ENCODE assay signal across 18 cellular contexts in the genomic region with DNA sequence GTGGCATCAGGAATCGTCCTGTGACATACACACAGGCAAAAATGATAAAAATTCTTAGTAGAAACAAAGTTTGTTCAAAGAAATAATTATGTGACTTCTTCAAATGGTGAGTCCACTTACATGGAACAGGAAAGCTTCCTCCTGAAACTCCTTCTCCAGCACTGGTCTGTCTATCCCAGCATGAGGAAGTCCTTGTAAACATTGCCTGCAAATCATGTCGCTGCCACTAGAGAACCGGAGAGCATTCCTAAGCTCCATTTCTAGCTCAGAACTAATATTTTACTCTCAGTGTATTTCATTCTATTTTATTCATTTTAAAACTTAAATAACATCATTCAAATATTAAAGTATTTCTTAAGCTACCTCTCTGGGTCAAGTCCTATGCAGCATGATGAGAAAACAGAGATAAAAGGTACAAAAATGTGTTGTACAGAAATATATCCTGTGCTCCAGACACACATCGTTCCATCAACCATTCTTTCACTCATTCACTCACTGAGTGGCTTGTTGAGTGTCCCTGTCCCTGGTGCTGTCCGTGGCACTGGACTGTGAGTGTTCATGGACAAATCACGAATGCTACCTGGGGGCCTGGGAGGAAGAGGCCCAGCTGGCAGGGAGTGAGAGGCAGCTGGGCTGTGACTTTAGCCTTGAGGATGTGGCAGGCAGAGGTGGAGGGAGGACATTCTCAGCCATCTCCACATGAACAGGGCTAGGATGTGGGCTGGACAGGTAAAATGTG. TPM values are rescaled to one million over a fixed set of nuclear protein-coding genes. Genes with fewer than 3 reads are reported as not detected.
"Had no signal": no experiment of that assay in that cellular context is flagged by ENCODE, and none has a peak within 500 bp of the region (broad histone marks: within the 10 kb centered on the region; RNA-seq: fewer than 3 reads in every experiment).

No MANE protein-coding gene starts in this region.

- FAIRE-seq: frontal cortex, urothelium cell line had no signal

- H3K4me3 Mint-ChIP-seq: activated CD4-positive, alpha-beta T cell treated with anti-CD3 and anti-CD28 coated beads, Interleukin-2, amount 10 ng/mL, durations not matched to agents 7 days and 5 days; activated naive CD8-positive, alpha-beta T cell treated with anti-CD3 and anti-CD28 coated beads, Interleukin-2, amount 10 ng/mL, durations not matched to agents 7 days and 5 days; effector memory CD8-positive, alpha-beta T cell; stimulated activated effector memory CD8-positive, alpha-beta T cell treated with anti-CD3 and anti-CD28 coated beads, Interleukin-12 subunit alpha, Interleukin-12 subunit beta, amount 100 ng/mL, for 72 hours; T-helper 17 cell had no signal

- H3K4me3 ChIP-seq: ovary had no signal

- H3K9me3 ChIP-seq: ovary had no signal

- DNase-seq: activated CD4-positive, alpha-beta T cell treated with anti-CD3 and anti-CD28 coated beads, Interleukin-2, amount 10 ng/mL, durations not matched to agents 7 days and 5 days; activated CD8-positive, alpha-beta memory T cell treated with anti-CD3 and anti-CD28 coated beads, Interleukin-2, amount 50 U/mL, for 48 hours; activated gamma-delta T cell treated with Interleukin-2 at 50 U/mL for 16 hours; activated naive CD8-positive, alpha-beta T cell treated with anti-CD3 and anti-CD28 coated beads, Interleukin-2, amount 10 ng/mL, durations not matched to agents 7 days and 5 days; brain microvascular endothelial cell; dermis blood vessel endothelial cell; effector memory CD8-positive, alpha-beta T cell; head of caudate nucleus; kidney glomerular epithelial cell; ovary; stimulated activated CD4-positive, alpha-beta T cell treated with anti-CD3 and anti-CD28 coated beads, Interleukin-12 subunit alpha, Interleukin-12 subunit beta, amount 100 ng/mL, for 4 hours; T-helper 17 cell had no signal

- H3K36me3 ChIP-seq: brain microvascular endothelial cell, ovary had no signal

- H3K27me3 ChIP-seq: brain microvascular endothelial cell, ovary had no signal

- H3K27ac ChIP-seq: brain microvascular endothelial cell, epithelial cell of prostate, ovary had no signal

- H3K36me3 Mint-ChIP-seq: activated naive CD8-positive, alpha-beta T cell treated with anti-CD3 and anti-CD28 coated beads, Interleukin-2, amount 10 ng/mL, durations not matched to agents 7 days and 5 days; stimulated activated effector memory CD8-positive, alpha-beta T cell treated with anti-CD3 and anti-CD28 coated beads, Interleukin-12 subunit alpha, Interleukin-12 subunit beta, amount 100 ng/mL, for 72 hours had no signal

- H3K9me3 Mint-ChIP-seq: activated CD4-positive, alpha-beta T cell treated with anti-CD3 and anti-CD28 coated beads, Interleukin-2, amount 10 ng/mL, durations not matched to agents 7 days and 5 days; activated naive CD8-positive, alpha-beta T cell treated with anti-CD3 and anti-CD28 coated beads, Interleukin-2, amount 10 ng/mL, durations not matched to agents 7 days and 5 days; effector memory CD8-positive, alpha-beta T cell; stimulated activated effector memory CD8-positive, alpha-beta T cell treated with anti-CD3 and anti-CD28 coated beads, Interleukin-12 subunit alpha, Interleukin-12 subunit beta, amount 100 ng/mL, for 72 hours had no signal

- H3K27ac Mint-ChIP-seq: activated CD4-positive, alpha-beta T cell treated with anti-CD3 and anti-CD28 coated beads, Interleukin-2, amount 10 ng/mL, durations not matched to agents 7 days and 5 days; activated naive CD8-positive, alpha-beta T cell treated with anti-CD3 and anti-CD28 coated beads, Interleukin-2, amount 10 ng/mL, durations not matched to agents 7 days and 5 days; effector memory CD8-positive, alpha-beta T cell; stimulated activated effector memory CD8-positive, alpha-beta T cell treated with anti-CD3 and anti-CD28 coated beads, Interleukin-12 subunit alpha, Interleukin-12 subunit beta, amount 100 ng/mL, for 72 hours; T-helper 17 cell had no signal

- H3K4me1 Mint-ChIP-seq: activated CD4-positive, alpha-beta T cell treated with anti-CD3 and anti-CD28 coated beads, Interleukin-2, amount 10 ng/mL, durations not matched to agents 7 days and 5 days; activated naive CD8-positive, alpha-beta T cell treated with anti-CD3 and anti-CD28 coated beads, Interleukin-2, amount 10 ng/mL, durations not matched to agents 7 days and 5 days; stimulated activated effector memory CD8-positive, alpha-beta T cell treated with anti-CD3 and anti-CD28 coated beads, Interleukin-12 subunit alpha, Interleukin-12 subunit beta, amount 100 ng/mL, for 72 hours had no signal

- ATAC-seq: effector memory CD8-positive, alpha-beta T cell; stimulated activated effector memory CD8-positive, alpha-beta T cell treated with anti-CD3 and anti-CD28 coated beads, Interleukin-12 subunit alpha, Interleukin-12 subunit beta, amount 100 ng/mL, for 72 hours; T-helper 17 cell had no signal

RNA-seq across cellular contexts. Expression of a gene that starts 10.0 kb away (rescaled TPM):
- total RNA-seq: activated CD4-positive, alpha-beta T cell treated with anti-CD3 and anti-CD28 coated beads, Interleukin-2, amount 10 ng/mL, durations not matched to agents 7 days and 5 days; activated naive CD8-positive, alpha-beta T cell treated with anti-CD3 and anti-CD28 coated beads, Interleukin-2, amount 10 ng/mL, durations not matched to agents 7 days and 5 days; dermis blood vessel endothelial cell; frontal cortex; T-helper 17 cell had no signal
- polyA plus RNA-seq: neural cell had no signal

RNA-seq across cellular contexts. Expression of a gene that starts 42.6 kb away (rescaled TPM):
- total RNA-seq: activated CD4-positive, alpha-beta T cell treated with anti-CD3 and anti-CD28 coated beads, Interleukin-2, amount 10 ng/mL, durations not matched to agents 7 days and 5 days; activated naive CD8-positive, alpha-beta T cell treated with anti-CD3 and anti-CD28 coated beads, Interleukin-2, amount 10 ng/mL, durations not matched to agents 7 days and 5 days; cerebellum; frontal cortex had no signal
- polyA plus RNA-seq: neural cell had no signal
